ENCODE assay signal across 20 cellular contexts in the genomic region with DNA sequence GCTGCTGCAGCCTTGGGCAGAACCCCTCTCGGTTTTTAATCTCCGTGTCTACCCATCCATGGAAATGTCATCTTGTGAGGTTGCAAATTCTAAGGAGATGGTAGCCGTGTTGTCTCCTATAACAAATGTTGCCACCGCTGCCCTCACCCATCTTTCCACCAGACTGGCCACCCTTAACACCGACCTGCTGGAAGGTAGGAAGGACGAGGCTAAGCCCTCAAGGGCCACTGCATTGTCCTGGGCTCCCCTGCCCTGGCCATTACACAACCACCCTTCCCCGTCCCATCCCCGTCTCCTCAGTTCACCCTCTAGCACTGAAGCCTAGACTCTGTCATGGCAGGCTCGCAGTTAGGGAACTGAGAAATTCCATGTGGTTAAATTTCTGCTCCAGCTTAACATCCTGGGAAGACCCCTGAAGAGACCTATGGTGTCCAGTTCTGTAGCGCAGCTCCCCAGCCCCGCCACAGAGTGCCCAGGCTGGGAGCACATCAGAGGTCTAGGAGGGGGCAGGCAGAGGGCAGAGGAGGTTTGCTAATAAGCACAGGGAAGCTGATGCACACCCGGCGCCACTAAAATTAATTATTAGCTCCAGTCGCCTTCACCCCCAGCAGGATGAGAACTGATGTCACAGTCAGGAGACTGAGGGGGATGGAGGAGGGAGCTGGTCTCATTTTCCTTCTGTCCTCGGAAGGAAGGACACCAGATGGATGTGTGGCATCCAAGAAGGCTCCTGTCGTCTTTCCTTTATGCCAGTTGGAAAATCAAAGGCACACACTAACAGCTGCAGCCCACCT. TPM values are rescaled to one million over a fixed set of nuclear protein-coding genes. Genes with fewer than 3 reads are reported as not detected.
"Had no signal": no experiment of that assay in that cellular context is flagged by ENCODE, and none has a peak within 500 bp of the region (broad histone marks: within the 10 kb centered on the region; RNA-seq: fewer than 3 reads in every experiment).

No MANE protein-coding gene starts in this region.

- H3K4me3 ChIP-seq: colonic mucosa, heart left ventricle, mucosa of descending colon, psoas muscle, thoracic aorta, transverse colon had no signal

- DNase-seq: cerebellar nuclear complex; colonic mucosa; dermis blood vessel endothelial cell; erythroblast; foreskin melanocyte; heart left ventricle; hippocampal formation; left colon; mammary epithelial cell; mucosa of descending colon; psoas muscle; stimulated activated CD4-positive, alpha-beta T cell treated with anti-CD3 and anti-CD28 coated beads, Interleukin-2, amount 100 ng/mL, for 24 hours; stimulated activated CD4-positive, alpha-beta T cell treated with anti-CD3 and anti-CD28 coated beads, Interleukin-4, amount 100 ng/mL, for 4 hours; stimulated activated naive B cell treated with anti-CD40 and anti-IgM and Interleukin-4, amounts not matched to agents 10 μg/mL and 1 μg/mL and 100 μg/mL, for 72 hours; stimulated activated naive CD8-positive, alpha-beta T cell treated with anti-CD3 and anti-CD28 coated beads, Interleukin-15, amount 100 ng/mL, for 72 hours; transverse colon had no signal

- H3K36me3 ChIP-seq: colonic mucosa, heart left ventricle, neutrophil, thoracic aorta, transverse colon had no signal

- H3K4me1 ChIP-seq: colonic mucosa, psoas muscle had no signal

- ATAC-seq: heart left ventricle; left colon; mucosa of descending colon; natural killer cell treated with Interleukin-12 subunit alpha and Interleukin-12 subunit beta and Interleukin-15 and Interleukin-18, amount 100 ng/mL, for 72 hours; psoas muscle; sciatic nerve; stimulated activated naive B cell treated with anti-CD40 and anti-IgM and Interleukin-4, amounts not matched to agents 10 μg/mL and 1 μg/mL and 100 μg/mL, for 72 hours; stimulated activated naive CD8-positive, alpha-beta T cell treated with anti-CD3 and anti-CD28 coated beads, Interleukin-15, amount 100 ng/mL, for 72 hours had no signal

- H3K9me3 ChIP-seq: colonic mucosa, heart left ventricle, mucosa of descending colon, neutrophil, psoas muscle, thoracic aorta, transverse colon had no signal

- H3K27ac ChIP-seq: colonic mucosa, heart left ventricle, neutrophil, psoas muscle, thoracic aorta, transverse colon had no signal

- H3K27me3 ChIP-seq: colonic mucosa, heart left ventricle, neutrophil, transverse colon had no signal

RNA-seq across cellular contexts. Expression of a gene that starts 38.3 kb away (rescaled TPM):
- total RNA-seq: natural killer cell treated with Interleukin-12 subunit alpha and Interleukin-12 subunit beta and Interleukin-15 and Interleukin-18, amount 100 ng/mL, for 72 hours had no signal
